In genomic region chr12:8036366-8036765, GRCh38 we compare ENCODE assay signal across 11 cellular contexts. TPM values are rescaled to one million over a fixed set of nuclear protein-coding genes. Genes with fewer than 3 reads are reported as not detected.
DNase-seq lines count a peak whose midpoint lies in the region; ATAC-seq and TF ChIP-seq lines count a peak whose summit lies in the region.
"Had no signal": no experiment of that assay in that cellular context is flagged by ENCODE, and none has a peak within 500 bp of the region (broad histone marks: within the 10 kb centered on the region; RNA-seq: fewer than 3 reads in every experiment).

No MANE protein-coding gene starts in this region.

- H3K36me3 Mint-ChIP-seq in nephron (ENCODE audit: low read depth), result peaks cover 15% of the 10 kb centered on the region

- no peak overlapping the region for H3K27ac Mint-ChIP-seq in nephron

- 6 to 11% methylated on average over 7 of the region's 7 CpGs for WGBS in aorta, 2 donors

- no peaks in the 10 kb centered on the region for H3K9me3 Mint-ChIP-seq in nephron

- no peak for TF ChIP-seq CTCF in nephron (IDR thresholded peaks at IDR 0.05; ENCODE audit: unreplicated experiment in 3 of 3)

- H3K4me3 ChIP-seq in endocrine pancreas (ENCODE audit: control insufficient read depth, insufficient read depth, low read length), result peak overlapping the region; percentile 15
- H3K4me3 ChIP-seq in aorta (ENCODE audit: low read length in 2 of 2), result no peak overlapping the region

- H3K27me3 ChIP-seq in endocrine pancreas (ENCODE audit: control insufficient read depth, insufficient read depth, low read length) (no peaks in the 10 kb centered on the region), aorta (ENCODE audit: control insufficient read depth in 1 of 2, insufficient read depth in 2 of 2, low read length in 1 of 2) (no peaks in the 10 kb centered on the region)
- H3K27me3 ChIP-seq: dorsolateral prefrontal cortex, vagina had no signal

- H3K36me3 ChIP-seq in endocrine pancreas (ENCODE audit: control insufficient read depth, insufficient read depth, low read length) (peaks cover 3% of the 10 kb centered on the region), aorta (ENCODE audit: control insufficient read depth in 1 of 2, insufficient read depth in 2 of 2, low read length in 1 of 2) (peaks cover 0 to 2% of the 10 kb centered on the region in 2 donors)

- H3K9ac ChIP-seq in endocrine pancreas (ENCODE audit: control insufficient read depth, insufficient read depth, low read length), result no peak overlapping the region

- ATAC-seq in Right ventricle myocardium superior (ENCODE audit: poor library complexity) (peak; percentile 36), aorta (ENCODE audit: low FRiP score) (no peak), GM18498 (IDR thresholded peaks at IDR 0.05; ENCODE audit: unreplicated experiment) (no peak), GM19463 (IDR thresholded peaks at IDR 0.05; ENCODE audit: unreplicated experiment) (no peak)

- H3K27ac ChIP-seq in aorta (ENCODE audit: low read depth in 1 of 2, low read length in 2 of 2), result peak overlapping the region; percentile 65 to 80

- H3K4me1 ChIP-seq in endocrine pancreas (ENCODE audit: control insufficient read depth, insufficient read depth, low read length), result peaks cover 15% of the 10 kb centered on the region
- H3K4me1 ChIP-seq in aorta (ENCODE audit: control insufficient read depth in 1 of 2, insufficient read depth in 2 of 2, low read length in 2 of 2), result peaks cover 2 to 13% of the 10 kb centered on the region in 2 donors

- H3K9me3 ChIP-seq in endocrine pancreas (ENCODE audit: control insufficient read depth, low read length) (no peaks in the 10 kb centered on the region), aorta (ENCODE audit: control insufficient read depth, low read length) (no peaks in the 10 kb centered on the region)
- H3K9me3 ChIP-seq: vagina had no signal

- intact Hi-C loops in Right ventricle myocardium superior (cut with DNase I), result loop anchor here (10.0 kb wide), 1 partner anchor 102 kb away; the partner anchor contains the start of gene SLC2A3
- intact Hi-C loops in cardiac septum (cut with DNase I), result no loop called here
- intact Hi-C loops in aorta (cut with DNase I), result loop anchor here in 1 of 2 donors (5.0 kb wide), 1 partner anchor 46 kb away; the partner anchor contains the start of gene NECAP1

- DNase-seq in Right ventricle myocardium superior (peak; percentile 67), cardiac septum (ENCODE audit: low spot score) (no peak), aorta (peak; percentile 81 to 82), kidney glomerular epithelial cell (lab: John Stamatoyannopoulos, UW) (no peak)
- DNase-seq: dorsolateral prefrontal cortex, NCI-H2171 had no signal

- H3K4me1 Mint-ChIP-seq in nephron, result peaks cover 68% of the 10 kb centered on the region

- peak overlapping the region in 2 of 3 experiments; percentile 93 to 94 for H3K4me3 Mint-ChIP-seq in nephron

- H3K27me3 Mint-ChIP-seq in nephron (ENCODE audit: low read depth), result no peaks in the 10 kb centered on the region

RNA-seq across cellular contexts. Expression of gene FOXJ2, which starts 3.9 kb away (rescaled TPM):
- total RNA-seq in Right ventricle myocardium superior, result 22.4 TPM
- total RNA-seq in cardiac septum, result 25.1 TPM
- 10 to 100 TPM; 29.8 to 32.1 TPM for total RNA-seq in aorta
- 10 to 100 TPM in 1 of 2 donors, 1 to 10 TPM in 1; 6.0 to 12.1 TPM for polyA plus RNA-seq in aorta

RNA-seq across cellular contexts. Expression of gene C3AR1, which starts 29.8 kb away (rescaled TPM):
- total RNA-seq in Right ventricle myocardium superior, result 7.3 TPM
- total RNA-seq in cardiac septum, result 4.2 TPM
- 10 to 100 TPM; 23.4 to 39.8 TPM for total RNA-seq in aorta
- 10 to 100 TPM in 1 of 2 donors, 1 to 10 TPM in 1; 4.8 to 23.9 TPM for polyA plus RNA-seq in aorta

RNA-seq across cellular contexts. Expression of gene NECAP1, which starts 45.7 kb away (rescaled TPM):
- 16.8 TPM for total RNA-seq in Right ventricle myocardium superior
- total RNA-seq in cardiac septum, result 19.0 TPM
- 10 to 100 TPM; 29.6 to 33.2 TPM for total RNA-seq in aorta
- 10 to 100 TPM; 13.6 to 20.1 TPM for polyA plus RNA-seq in aorta

Comparison
In these comparisons a context has a peak if more than half of its experiments do, and no peak if none do; other contexts are left out.
1. DNase-seq: peak in Right ventricle myocardium superior (single experiment) and aorta (2 of 2); none in cardiac septum (single experiment) and kidney glomerular epithelial cell (single experiment).